ENCODE assay signal across 10 cellular contexts in genomic region chr4:3202836-3203820, GRCh38. TPM values are rescaled to one million over a fixed set of nuclear protein-coding genes. Genes with fewer than 3 reads are reported as not detected.
DNase-seq lines count a peak whose midpoint lies in the region; ATAC-seq and TF ChIP-seq lines count a peak whose summit lies in the region.
"Had no signal": no experiment of that assay in that cellular context is flagged by ENCODE, and none has a peak within 500 bp of the region (broad histone marks: within the 10 kb centered on the region; RNA-seq: fewer than 3 reads in every experiment).

No MANE protein-coding gene starts in this region.

- CTCF ChIA-PET in CD4-positive, alpha-beta memory T cell (lab: Charles Lee; ENCODE audit: partially characterized antibody): interaction anchor here (0.9 to 2.4 kb wide), 4 partner anchors 8 to 143 kb away, joined by 3 to 13 read pairs (median 8); no protein-coding TSS in a partner anchor
- CTCF ChIA-PET in T-cell (lab: Charles Lee): interaction anchor here in 1 of 2 donors (1.0 kb wide), 2 partner anchors 9 to 12 kb away, joined by 3 read pairs; no protein-coding TSS in a partner anchor

- peaks cover 25 to 44% (median 31%) of the 10 kb centered on the region in 4 donors for H3K4me1 Mint-ChIP-seq in CD4-positive, alpha-beta memory T cell
- peaks cover 44 to 49% (median 49%) of the 10 kb centered on the region in 3 donors for H3K4me1 Mint-ChIP-seq in T-cell
- H3K4me1 Mint-ChIP-seq in endothelial cell (ENCODE audit: unreplicated experiment): peaks cover 12% of the 10 kb centered on the region
- H3K4me1 Mint-ChIP-seq in type B pancreatic cell (ENCODE audit: unreplicated experiment): peaks cover 10% of the 10 kb centered on the region

- no peaks in the 10 kb centered on the region for H3K27me3 Mint-ChIP-seq in CD4-positive, alpha-beta memory T cell
- H3K27me3 Mint-ChIP-seq in T-cell: no peaks in the 10 kb centered on the region
- H3K27me3 Mint-ChIP-seq in endothelial cell (ENCODE audit: unreplicated experiment): peaks cover 4% of the 10 kb centered on the region
- no peaks in the 10 kb centered on the region for H3K27me3 Mint-ChIP-seq in type B pancreatic cell

- no peaks in the 10 kb centered on the region for H3K9me3 Mint-ChIP-seq in CD4-positive, alpha-beta memory T cell
- H3K9me3 Mint-ChIP-seq in T-cell (no peaks in the 10 kb centered on the region), endothelial cell (ENCODE audit: unreplicated experiment) (no peaks in the 10 kb centered on the region), type B pancreatic cell (no peaks in the 10 kb centered on the region)

- TF ChIP-seq CTCF in endothelial cell (IDR thresholded peaks at IDR 0.05; ENCODE audit: unreplicated experiment) (no peak), type B pancreatic cell (conservative IDR thresholded peaks at IDR 0.05) (no peak), GM13976 (IDR thresholded peaks at IDR 0.05; ENCODE audit: borderline replicate concordance, control extremely low read depth, extremely low read depth, insufficient read depth, missing control alignments) (no peak)

- no peaks in the 10 kb centered on the region for H3K9me3 ChIP-seq in CD4-positive, alpha-beta memory T cell (ENCODE audit: control insufficient read depth in 1 of 2, low read length in 2 of 2)
- no peaks in the 10 kb centered on the region for H3K9me3 ChIP-seq in effector memory CD4-positive, alpha-beta T cell (ENCODE audit: control insufficient read depth, low read length)

- intact Hi-C loops in CD4-positive, alpha-beta memory T cell (cut with micrococcal nuclease): loop anchor here (1.0 to 2.0 kb wide), 2 partner anchors 9 to 90 kb away; partner anchors contain the start of gene RGS12

- in situ Hi-C loops in GM13976 (cut with MboI; ENCODE audit: low sequenced_read_pairs, unreplicated experiment): no loop called here

- H3K27me3 ChIP-seq in CD4-positive, alpha-beta memory T cell (ENCODE audit: insufficient read depth, low read length): no peaks in the 10 kb centered on the region
- H3K27me3 ChIP-seq in effector memory CD4-positive, alpha-beta T cell (replicated peaks; ENCODE audit: control insufficient read depth, insufficient read depth, low read length, poor library complexity, severe bottlenecking): no peaks in the 10 kb centered on the region

- peak overlapping the region in 1 of 2 donors; percentile 30 for H3K4me3 ChIP-seq in CD4-positive, alpha-beta memory T cell (ENCODE audit: low read length in 2 of 2)
- no peak overlapping the region for H3K4me3 ChIP-seq in skin epidermis
- H3K4me3 ChIP-seq in effector memory CD4-positive, alpha-beta T cell (ENCODE audit: insufficient read depth, low read depth, low read length, poor library complexity, severe bottlenecking): no peak overlapping the region

- no peak overlapping the region for H3K27ac ChIP-seq in CD4-positive, alpha-beta memory T cell (ENCODE audit: low read depth, low read length)
- H3K27ac ChIP-seq in skin epidermis: peak overlapping the region in 13 of 21 experiments; percentile 13 to 72 (median 30)
- H3K27ac ChIP-seq in effector memory CD4-positive, alpha-beta T cell (ENCODE audit: insufficient read depth, low read length, poor library complexity, severe bottlenecking): no peak overlapping the region

- no peak for DNase-seq in CD4-positive, alpha-beta memory T cell
- DNase-seq in T-cell (peak in 6 of 34 experiments; percentile 6 to 21 (median 10)), endothelial cell (ENCODE audit: low spot score) (no peak), type B pancreatic cell (ENCODE audit: extremely low spot score, unreplicated experiment) (no peak), GM13976 (ENCODE audit: low spot score) (no peak)
- no peak for DNase-seq in effector memory CD4-positive, alpha-beta T cell
- DNase-seq: dermis blood vessel endothelial cell, occipital lobe had no signal

- peak overlapping the region; percentile 62 to 87 (median 82) for H3K27ac Mint-ChIP-seq in CD4-positive, alpha-beta memory T cell
- H3K27ac Mint-ChIP-seq in T-cell (peak overlapping the region; percentile 82 to 87), endothelial cell (ENCODE audit: unreplicated experiment) (peak overlapping the region; percentile 42), type B pancreatic cell (no peak overlapping the region)

- H3K4me1 ChIP-seq in CD4-positive, alpha-beta memory T cell (ENCODE audit: insufficient read depth, low read length): peaks cover 45% of the 10 kb centered on the region
- H3K4me1 ChIP-seq in effector memory CD4-positive, alpha-beta T cell (ENCODE audit: control insufficient read depth, insufficient read depth, low read length, poor library complexity, severe bottlenecking): peaks cover 21% of the 10 kb centered on the region

- peaks cover 31% of the 10 kb centered on the region in 2 donors for H3K36me3 Mint-ChIP-seq in CD4-positive, alpha-beta memory T cell
- H3K36me3 Mint-ChIP-seq in T-cell (peaks cover 26% of the 10 kb centered on the region), endothelial cell (ENCODE audit: low read depth, unreplicated experiment) (peaks cover 14% of the 10 kb centered on the region), type B pancreatic cell (peaks cover 13% of the 10 kb centered on the region)

- H3K4me3 Mint-ChIP-seq in CD4-positive, alpha-beta memory T cell: peak overlapping the region; percentile 21 to 84 (median 76)
- H3K4me3 Mint-ChIP-seq in T-cell (peak overlapping the region; percentile 59 to 73 (median 65)), endothelial cell (ENCODE audit: unreplicated experiment) (no peak overlapping the region), type B pancreatic cell (no peak overlapping the region)

- peaks cover 15% of the 10 kb centered on the region for H3K36me3 ChIP-seq in CD4-positive, alpha-beta memory T cell (ENCODE audit: insufficient read depth, low read length)
- peaks cover 16% of the 10 kb centered on the region for H3K36me3 ChIP-seq in effector memory CD4-positive, alpha-beta T cell (ENCODE audit: control insufficient read depth, insufficient read depth, low read length)

- POLR2A ChIA-PET in CD4-positive, alpha-beta memory T cell (lab: Charles Lee; ENCODE audit: partially characterized antibody): interaction anchor here (1.1 to 1.5 kb wide), 3 partner anchors 9 to 22 kb away, joined by 4 to 7 read pairs (median 4); no protein-coding TSS in a partner anchor
- POLR2A ChIA-PET in T-cell (lab: Charles Lee): interaction anchor here in 1 of 2 donors (0.7 kb wide), 1 partner anchor 23 kb away, joined by 3 read pairs; no protein-coding TSS in a partner anchor

- ATAC-seq in T-cell (replicated peaks in 1 of 4): peak; percentile 32 to 34 (median 32)
- ATAC-seq in GM19351 (IDR thresholded peaks at IDR 0.05; ENCODE audit: unreplicated experiment): no peak

RNA-seq across cellular contexts. Expression of gene MSANTD1, which starts 45.8 kb away (rescaled TPM):
- 1 to 10 TPM; 2.0 to 2.2 TPM for total RNA-seq in CD4-positive, alpha-beta memory T cell
- under 1 TPM in 1 of 2 donors, not detected in 1; 0.08 TPM for polyA plus RNA-seq in CD4-positive, alpha-beta memory T cell
- total RNA-seq in T-cell (1 to 10 TPM in 4 of 5 donors, under 1 TPM in 1; 0.60 to 2.5 (median 1.6) TPM), endothelial cell (ENCODE audit: unreplicated experiment) (0.97 TPM), type B pancreatic cell (ENCODE audit: low replicate concordance) (1.4 TPM in 2 replicates)

Comparison
In these comparisons a context has a peak if more than half of its experiments do, and no peak if none do; other contexts are left out.
1. H3K27ac ChIP-seq: peak in skin epidermis (13 of 21); none in CD4-positive, alpha-beta memory T cell (single experiment) and effector memory CD4-positive, alpha-beta T cell (single experiment).
2. H3K4me3 Mint-ChIP-seq: peak in CD4-positive, alpha-beta memory T cell (8 of 8) and T-cell (3 of 3); none in endothelial cell (single experiment) and type B pancreatic cell (single experiment).